Comparison of ENCODE assay signal across 8 cellular contexts in genomic region chr11:64271339-64272132, GRCh38. TPM values are rescaled to one million over a fixed set of nuclear protein-coding genes. Genes with fewer than 3 reads are reported as not detected.
A peak's percentile ranks its signal among the peaks of the same experiment; 100 is the strongest.
DNase-seq lines count a peak whose midpoint lies in the region; ATAC-seq, FAIRE-seq and TF ChIP-seq lines count a peak whose summit lies in the region.

No MANE protein-coding gene starts in this region.

- H3K27ac Mint-ChIP-seq in activated naive CD8-positive, alpha-beta T cell treated with anti-CD3 and anti-CD28 coated beads, Interleukin-2, amount 50 U/mL, for 24 hours, result peak overlapping the region; percentile 96

- peak; percentile 34 for FAIRE-seq in pancreas (lab: Jason Lieb, UNC)

- H3K36me3 Mint-ChIP-seq in activated naive CD8-positive, alpha-beta T cell treated with anti-CD3 and anti-CD28 coated beads, Interleukin-2, amount 50 U/mL, for 24 hours (ENCODE audit: low read depth), result peaks cover 9% of the 10 kb centered on the region

- H3K4me3 ChIP-seq in GM12864 (ENCODE audit: low read depth, low read length), result peak overlapping the region; percentile 61
- peak overlapping the region; percentile 26 for H3K4me3 ChIP-seq in cardiac muscle cell
- H3K4me3 ChIP-seq in pancreas, result peak overlapping the region; percentile 45 to 65 (median 50)
- peak overlapping the region; percentile 56 for H3K4me3 ChIP-seq in thymus (ENCODE audit: low read length)

- peak overlapping the region; percentile 76 for H3K27ac ChIP-seq in cardiac muscle cell
- peak overlapping the region; percentile 51 to 94 (median 77) for H3K27ac ChIP-seq in pancreas
- peak overlapping the region; percentile 43 for H3K27ac ChIP-seq in thymus (ENCODE audit: low read depth)

- WGBS in pancreas, 2 donors, result 2 to 6% methylated on average over 36 to 38 of the region's 38 CpGs
- WGBS in thymus, result 7% methylated on average over 38 of the region's 38 CpGs

- no peak for TF ChIP-seq CTCF in GM12864 (IDR thresholded peaks at IDR 0.05; ENCODE audit: low read depth, low read length, missing control alignments)
- peak; percentile 5 for TF ChIP-seq CTCF in cardiac muscle cell (IDR thresholded peaks at IDR 0.05; ENCODE audit: low read depth, low read length)
- TF ChIP-seq CTCF in pancreas (IDR thresholded peaks at IDR 0.05), result no peak

- peaks cover 28% of the 10 kb centered on the region for H3K4me1 Mint-ChIP-seq in activated naive CD8-positive, alpha-beta T cell treated with anti-CD3 and anti-CD28 coated beads, Interleukin-2, amount 50 U/mL, for 24 hours

- no peaks in the 10 kb centered on the region for H3K36me3 ChIP-seq in cardiac muscle cell
- no peaks in the 10 kb centered on the region for H3K36me3 ChIP-seq in pancreas
- H3K36me3 ChIP-seq in thymus (ENCODE audit: control insufficient read depth, insufficient read depth), result peaks cover 7% of the 10 kb centered on the region

- H3K4me3 Mint-ChIP-seq in activated naive CD8-positive, alpha-beta T cell treated with anti-CD3 and anti-CD28 coated beads, Interleukin-2, amount 50 U/mL, for 24 hours, result peak overlapping the region; percentile 98

- peak; percentile 25 for ATAC-seq in activated naive CD8-positive, alpha-beta T cell treated with anti-CD3 and anti-CD28 coated beads, Interleukin-2, amount 50 U/mL, for 24 hours
- ATAC-seq in pancreas, result peak; percentile 31 to 46 (median 42)

- no peaks in the 10 kb centered on the region for H3K9me3 ChIP-seq in cardiac muscle cell (ENCODE audit: low read depth)
- H3K9me3 ChIP-seq in pancreas, result no peaks in the 10 kb centered on the region
- no peaks in the 10 kb centered on the region for H3K9me3 ChIP-seq in thymus (ENCODE audit: control insufficient read depth)

- no peaks in the 10 kb centered on the region for H3K27me3 Mint-ChIP-seq in activated naive CD8-positive, alpha-beta T cell treated with anti-CD3 and anti-CD28 coated beads, Interleukin-2, amount 50 U/mL, for 24 hours

- intact Hi-C loops in pancreas (cut with DNase I), result no loop called here

- DNase-seq in GM12864 (ENCODE audit: low read depth), result peak; percentile 88
- peak; percentile 91 for DNase-seq in NCI-H1105 treated with DMSO at 0.1 percent for 48 hours (lab: John Stamatoyannopoulos, UW)
- DNase-seq in SW 1271 (lab: John Stamatoyannopoulos, UW), result peak; percentile 52 to 73
- peak; percentile 76 for DNase-seq in activated naive CD8-positive, alpha-beta T cell treated with anti-CD3 and anti-CD28 coated beads, Interleukin-2, amount 50 U/mL, for 24 hours
- DNase-seq in cardiac muscle cell (ENCODE audit: low read depth in 1 of 2, low spot score in 1 of 2), result peak; percentile 97 to 98
- DNase-seq in pancreas, result peak; percentile 84 to 96 (median 92)
- DNase-seq in mesenteric fat pad (ENCODE audit: low spot score), result no peak

- H3K4me1 ChIP-seq in cardiac muscle cell (ENCODE audit: low read depth) (peaks cover 8% of the 10 kb centered on the region), pancreas (peaks cover 0 to 14% (median 10%) of the 10 kb centered on the region in 3 donors), thymus (ENCODE audit: control insufficient read depth, insufficient read depth, low read length) (peaks cover 9% of the 10 kb centered on the region)

- H3K9me3 Mint-ChIP-seq in activated naive CD8-positive, alpha-beta T cell treated with anti-CD3 and anti-CD28 coated beads, Interleukin-2, amount 50 U/mL, for 24 hours, result no peaks in the 10 kb centered on the region

- H3K27me3 ChIP-seq in cardiac muscle cell (no peaks in the 10 kb centered on the region), pancreas (no peaks in the 10 kb centered on the region), thymus (ENCODE audit: control insufficient read depth, insufficient read depth) (no peaks in the 10 kb centered on the region)

RNA-seq across cellular contexts. Expression of gene BAD, which starts 12.9 kb away (rescaled TPM):
- 155 and 200 TPM in 2 replicates for total RNA-seq in cardiac muscle cell
- polyA plus RNA-seq in cardiac muscle cell, result 168 and 195 TPM in 2 replicates
- total RNA-seq in pancreas, result 10 to 100 TPM; 21.5 to 28.2 (median 23.6) TPM
- polyA plus RNA-seq in pancreas, result 10 to 100 TPM; 48.6 to 66.3 TPM
- polyA plus RNA-seq in thymus, result 64.1 TPM
- 51.7 TPM for total RNA-seq in mesenteric fat pad

RNA-seq across cellular contexts. Expression of gene GPR137, which starts 14.1 kb away (rescaled TPM):
- total RNA-seq in cardiac muscle cell (37.7 and 41.4 TPM in 2 replicates), pancreas (10 to 100 TPM in 4 of 6 donors, 1 to 10 TPM in 2; 7.1 to 27.9 (median 11.1) TPM), mesenteric fat pad (19.9 TPM)
- polyA plus RNA-seq in cardiac muscle cell (67.8 and 82.6 TPM in 2 replicates), pancreas (10 to 100 TPM; 18.5 to 19.3 TPM), thymus (18.5 TPM)

RNA-seq across cellular contexts. Expression of gene KCNK4, which starts 19.6 kb away (rescaled TPM):
- total RNA-seq in cardiac muscle cell, result not detected in 2 replicates
- not detected in 2 replicates for polyA plus RNA-seq in cardiac muscle cell
- total RNA-seq in pancreas, result not detected
- polyA plus RNA-seq in pancreas, result not detected
- not detected for polyA plus RNA-seq in thymus
- total RNA-seq in mesenteric fat pad, result not detected

RNA-seq across cellular contexts. Expression of gene PLCB3, which starts 20.2 kb away (rescaled TPM):
- total RNA-seq in cardiac muscle cell (20.3 and 24.7 TPM in 2 replicates), pancreas (10 to 100 TPM in 1 of 6 donors, 1 to 10 TPM in 5; 5.7 to 13.1 (median 6.9) TPM), mesenteric fat pad (25.8 TPM)
- polyA plus RNA-seq in cardiac muscle cell (10.6 and 11.0 TPM in 2 replicates), pancreas (10 to 100 TPM in 1 of 2 donors, 1 to 10 TPM in 1; 6.5 to 11.8 TPM), thymus (7.3 TPM)

RNA-seq across cellular contexts. Expression of gene PPP1R14B, which starts 24.8 kb away (rescaled TPM):
- 220 and 240 TPM in 2 replicates for total RNA-seq in cardiac muscle cell
- 238 and 288 TPM in 2 replicates for polyA plus RNA-seq in cardiac muscle cell
- 100 to 1,000 TPM; 106 to 177 (median 119) TPM for total RNA-seq in pancreas
- 100 to 1,000 TPM in 1 of 2 donors, 10 to 100 TPM in 1; 81.6 to 180 TPM for polyA plus RNA-seq in pancreas
- 105 TPM for polyA plus RNA-seq in thymus
- 186 TPM for total RNA-seq in mesenteric fat pad
